ENCODE assay signal across 19 cellular contexts in the genomic region with DNA sequence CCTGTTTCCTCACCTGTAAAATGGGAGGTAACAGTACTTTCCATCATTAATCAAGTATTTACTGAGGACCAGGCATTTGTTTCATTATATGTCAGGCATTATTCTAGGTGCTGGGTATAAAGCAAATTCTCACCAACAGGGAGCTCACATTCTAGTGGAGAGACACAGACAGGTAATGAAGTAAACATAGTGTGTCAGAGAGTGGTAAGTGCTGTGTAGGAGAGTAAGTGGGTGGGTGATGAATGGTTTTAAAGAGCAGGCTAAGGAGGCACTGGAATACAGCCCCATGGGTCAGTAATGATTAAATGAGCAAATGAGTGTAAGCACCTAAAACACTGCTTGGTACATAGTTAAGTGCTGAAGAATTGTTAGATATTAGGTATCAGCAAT.
DNase-seq lines count a peak whose midpoint lies in the region; ATAC-seq and TF ChIP-seq lines count a peak whose summit lies in the region.
"Had no signal": no experiment of that assay in that cellular context is flagged by ENCODE, and none has a peak within 500 bp of the region (broad histone marks: within the 10 kb centered on the region; RNA-seq: fewer than 3 reads in every experiment).

No MANE protein-coding gene starts in this region.

- no peaks in the 10 kb centered on the region for H3K9me3 Mint-ChIP-seq in CD8-positive, alpha-beta memory T cell
- no peaks in the 10 kb centered on the region for H3K9me3 Mint-ChIP-seq in nephron
- H3K9me3 Mint-ChIP-seq: brain, neural progenitor cell had no signal

- DNase-seq in CD8-positive, alpha-beta memory T cell, result no peak
- DNase-seq in NCI-H1048 (lab: John Stamatoyannopoulos, UW), result no peak
- no peak for DNase-seq in superior temporal gyrus (ENCODE audit: extremely low spot score)
- DNase-seq: C1 segment of cervical spinal cord, DMS53, GOT3, lower lobe of right lung, MG63, NCI-H187 treated with DMSO at 0.1 percent for 48 hours, NCI-H510A, retina, testis had no signal

- no peak overlapping the region for H3K4me3 ChIP-seq in CD8-positive, alpha-beta memory T cell (ENCODE audit: low read length)
- no peak overlapping the region for H3K4me3 ChIP-seq in HEK293 (ENCODE audit: low read depth, low read length)
- H3K4me3 ChIP-seq: lower lobe of right lung, MG63, neural progenitor cell, SK-N-MC, testis had no signal

- H3K27ac ChIP-seq in CD8-positive, alpha-beta memory T cell (ENCODE audit: low read depth, low read length), result no peak overlapping the region
- H3K27ac ChIP-seq in HEK293 (ENCODE audit: extremely low read depth, low read depth, low read length) (no peak overlapping the region), cingulate gyrus (ENCODE audit: low read depth, low read length) (peak overlapping the region; percentile 16)
- H3K27ac ChIP-seq: neural progenitor cell, SK-N-MC, testis had no signal

- peaks cover 17 to 22% (median 21%) of the 10 kb centered on the region in 3 donors for H3K4me1 Mint-ChIP-seq in CD8-positive, alpha-beta memory T cell
- peaks cover 50% of the 10 kb centered on the region for H3K4me1 Mint-ChIP-seq in nephron

- CTCF ChIA-PET in CD8-positive, alpha-beta memory T cell (lab: Charles Lee), result interaction anchor here (1.3 to 1.9 kb wide), 4 partner anchors 26 to 193 kb away, joined by 3 to 6 read pairs (median 5); no protein-coding TSS in a partner anchor
- CTCF ChIA-PET in HEK293 (lab: Yijun Ruan, JAX), result interaction anchor here (0.7 to 12.0 kb wide), 4 partner anchors 25 to 513 kb away, joined by 3 to 309 read pairs (median 62); no protein-coding TSS in a partner anchor

- H3K4me1 ChIP-seq in CD8-positive, alpha-beta memory T cell (ENCODE audit: insufficient read depth, low read length), result peaks cover 18% of the 10 kb centered on the region
- peaks cover 7% of the 10 kb centered on the region; the same call in 1 of the 2 replicates for H3K4me1 ChIP-seq in HEK293 (ENCODE audit: control insufficient read depth, insufficient read depth, low read length)

- POLR2A ChIA-PET in CD8-positive, alpha-beta memory T cell (lab: Charles Lee), result no interaction called here
- POLR2A ChIA-PET in HEK293 (lab: Yijun Ruan, JAX), result interaction anchor here (1.2 kb wide), 1 partner anchor 27 kb away, joined by 3 read pairs; no protein-coding TSS in a partner anchor

- peak overlapping the region; percentile 42 to 89 (median 68) for H3K27ac Mint-ChIP-seq in CD8-positive, alpha-beta memory T cell
- peak overlapping the region in 2 of 3 experiments; percentile 85 to 88 for H3K27ac Mint-ChIP-seq in nephron
- H3K27ac Mint-ChIP-seq: neural progenitor cell had no signal

- no peak for ATAC-seq in GM18498 (IDR thresholded peaks at IDR 0.05; ENCODE audit: unreplicated experiment)

- no peaks in the 10 kb centered on the region for H3K36me3 Mint-ChIP-seq in CD8-positive, alpha-beta memory T cell
- H3K36me3 Mint-ChIP-seq in nephron (ENCODE audit: low read depth), result no peaks in the 10 kb centered on the region
- H3K36me3 Mint-ChIP-seq: brain had no signal

- H3K27me3 Mint-ChIP-seq in CD8-positive, alpha-beta memory T cell, result peaks cover 0 to 1% of the 10 kb centered on the region in 2 donors
- no peaks in the 10 kb centered on the region for H3K27me3 Mint-ChIP-seq in nephron (ENCODE audit: low read depth)

- H3K27me3 ChIP-seq in CD8-positive, alpha-beta memory T cell (ENCODE audit: insufficient read depth, low read length, poor library complexity, severe bottlenecking), result no peaks in the 10 kb centered on the region
- H3K27me3 ChIP-seq: MG63, neural progenitor cell, testis had no signal

- no peak overlapping the region for H3K4me3 Mint-ChIP-seq in CD8-positive, alpha-beta memory T cell
- H3K4me3 Mint-ChIP-seq in nephron, result no peak overlapping the region
- H3K4me3 Mint-ChIP-seq: brain, neural progenitor cell had no signal

- H3K36me3 ChIP-seq in CD8-positive, alpha-beta memory T cell (ENCODE audit: insufficient read depth, low read length), result no peaks in the 10 kb centered on the region
- H3K36me3 ChIP-seq in HEK293 (ENCODE audit: control insufficient read depth in 2 of 2, insufficient read depth in 1 of 2, low read length in 2 of 2), result no peaks in the 10 kb centered on the region
- H3K36me3 ChIP-seq: lower lobe of right lung, MG63, neural progenitor cell had no signal

- H3K9me3 ChIP-seq in CD8-positive, alpha-beta memory T cell (ENCODE audit: low read length), result no peaks in the 10 kb centered on the region
- H3K9me3 ChIP-seq in HEK293 (ENCODE audit: control insufficient read depth, insufficient read depth, low read depth, low read length), result no peaks in the 10 kb centered on the region
- H3K9me3 ChIP-seq: lower lobe of right lung, MG63, testis had no signal

- TF ChIP-seq CTCF in HEK293 (tag by site-specific recombination; IDR thresholded peaks at IDR 0.05) (no peak), nephron (IDR thresholded peaks at IDR 0.05; ENCODE audit: unreplicated experiment in 3 of 3) (no peak)

TF ChIP-seq in HEK293, 187 proteins besides CTCF, POLR2A, EP300 and RAD21:
- TF ChIP-seq ZSCAN30 (tag by site-specific recombination; IDR thresholded peaks at IDR 0.05), result no peak
- no peak for TF ChIP-seq ZNF157 (tag by site-specific recombination; IDR thresholded peaks at IDR 0.05)
- TF ChIP-seq EGR2 (tag by site-specific recombination; IDR thresholded peaks at IDR 0.05; ENCODE audit: low read depth), result peak; percentile 89
- no peak for TF ChIP-seq ZXDB (tag by site-specific recombination; IDR thresholded peaks at IDR 0.05)
- TF ChIP-seq MZF1 (tag by site-specific recombination; IDR thresholded peaks at IDR 0.05; ENCODE audit: borderline replicate concordance), result no peak
- TF ChIP-seq, protein P1, sequence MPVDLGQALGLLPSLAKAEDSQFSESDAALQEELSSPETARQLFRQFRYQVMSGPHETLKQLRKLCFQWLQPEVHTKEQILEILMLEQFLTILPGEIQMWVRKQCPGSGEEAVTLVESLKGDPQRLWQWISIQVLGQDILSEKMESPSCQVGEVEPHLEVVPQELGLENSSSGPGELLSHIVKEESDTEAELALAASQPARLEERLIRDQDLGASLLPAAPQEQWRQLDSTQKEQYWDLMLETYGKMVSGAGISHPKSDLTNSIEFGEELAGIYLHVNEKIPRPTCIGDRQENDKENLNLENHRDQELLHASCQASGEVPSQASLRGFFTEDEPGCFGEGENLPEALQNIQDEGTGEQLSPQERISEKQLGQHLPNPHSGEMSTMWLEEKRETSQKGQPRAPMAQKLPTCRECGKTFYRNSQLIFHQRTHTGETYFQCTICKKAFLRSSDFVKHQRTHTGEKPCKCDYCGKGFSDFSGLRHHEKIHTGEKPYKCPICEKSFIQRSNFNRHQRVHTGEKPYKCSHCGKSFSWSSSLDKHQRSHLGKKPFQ (tag by site-specific recombination; IDR thresholded peaks at IDR 0.05), result no peak
- TF ChIP-seq, protein P2, sequence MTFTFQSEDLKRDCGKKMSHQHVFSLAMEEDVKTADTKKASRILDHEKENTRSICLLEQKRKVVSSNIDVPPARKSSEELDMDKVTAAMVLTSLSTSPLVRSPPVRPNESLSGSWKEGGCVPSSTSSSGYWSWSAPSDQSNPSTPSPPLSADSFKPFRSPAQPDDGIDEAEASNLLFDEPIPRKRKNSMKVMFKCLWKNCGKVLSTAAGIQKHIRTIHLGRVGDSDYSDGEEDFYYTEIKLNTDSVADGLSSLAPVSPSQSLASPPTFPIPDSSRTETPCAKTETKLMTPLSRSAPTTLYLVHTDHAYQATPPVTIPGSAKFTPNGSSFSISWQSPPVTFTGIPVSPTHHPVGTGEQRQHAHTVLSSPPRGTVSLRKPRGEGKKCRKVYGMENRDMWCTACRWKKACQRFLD (tag by site-specific recombination; IDR thresholded peaks at IDR 0.05), result no peak
- TF ChIP-seq ZFHX2 (tag by site-specific recombination; conservative IDR thresholded peaks at IDR 0.05), result peak; percentile 85
- no peak for TF ChIP-seq ZNF354C (tag by site-specific recombination; IDR thresholded peaks at IDR 0.05; ENCODE audit: borderline replicate concordance, low read depth)
